ENCODE assay signal across 1 cellular context in the genomic region with DNA sequence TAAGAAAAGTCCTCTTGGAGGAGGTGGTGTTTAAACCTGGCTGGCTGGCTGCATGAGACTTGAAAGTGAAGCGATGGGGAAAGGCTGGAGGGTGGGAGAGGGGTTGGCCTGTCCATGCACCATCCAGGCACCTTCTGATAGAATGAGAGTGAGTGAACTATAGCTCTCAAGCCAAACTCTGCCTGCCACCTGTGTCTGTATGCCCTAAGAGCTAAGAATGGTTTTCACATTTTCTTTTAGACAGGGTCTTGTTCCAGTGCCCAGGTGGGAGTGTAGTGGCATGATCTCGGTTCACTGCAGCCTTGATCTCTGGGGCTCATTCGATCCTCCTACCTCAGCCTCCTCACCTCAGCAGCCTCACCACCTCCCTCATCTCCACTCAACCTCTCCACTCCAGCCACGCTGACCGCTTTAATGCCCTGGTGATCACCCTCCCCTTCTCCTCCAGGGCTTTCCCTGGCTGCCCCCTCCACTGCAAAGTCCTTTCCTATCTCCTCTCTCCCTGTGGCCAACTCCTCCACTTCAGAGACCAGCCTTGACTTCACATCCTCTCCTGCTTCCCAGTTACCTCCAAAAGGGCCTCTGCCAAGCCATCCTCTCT.
TF ChIP-seq lines count a peak whose summit lies in the region.

No MANE protein-coding gene starts in this region.

TF ChIP-seq in K562, 482 proteins besides CTCF, POLR2A, EP300 and RAD21:
- TF ChIP-seq, protein P1, sequence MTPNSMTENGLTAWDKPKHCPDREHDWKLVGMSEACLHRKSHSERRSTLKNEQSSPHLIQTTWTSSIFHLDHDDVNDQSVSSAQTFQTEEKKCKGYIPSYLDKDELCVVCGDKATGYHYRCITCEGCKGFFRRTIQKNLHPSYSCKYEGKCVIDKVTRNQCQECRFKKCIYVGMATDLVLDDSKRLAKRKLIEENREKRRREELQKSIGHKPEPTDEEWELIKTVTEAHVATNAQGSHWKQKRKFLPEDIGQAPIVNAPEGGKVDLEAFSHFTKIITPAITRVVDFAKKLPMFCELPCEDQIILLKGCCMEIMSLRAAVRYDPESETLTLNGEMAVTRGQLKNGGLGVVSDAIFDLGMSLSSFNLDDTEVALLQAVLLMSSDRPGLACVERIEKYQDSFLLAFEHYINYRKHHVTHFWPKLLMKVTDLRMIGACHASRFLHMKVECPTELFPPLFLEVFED (CRISPR knock-in tag; conservative IDR thresholded peaks at IDR 0.05), result 0 out of 2 replicates have a peak, but pooled peaks have one; percentile 52
- TF ChIP-seq, protein P2, sequence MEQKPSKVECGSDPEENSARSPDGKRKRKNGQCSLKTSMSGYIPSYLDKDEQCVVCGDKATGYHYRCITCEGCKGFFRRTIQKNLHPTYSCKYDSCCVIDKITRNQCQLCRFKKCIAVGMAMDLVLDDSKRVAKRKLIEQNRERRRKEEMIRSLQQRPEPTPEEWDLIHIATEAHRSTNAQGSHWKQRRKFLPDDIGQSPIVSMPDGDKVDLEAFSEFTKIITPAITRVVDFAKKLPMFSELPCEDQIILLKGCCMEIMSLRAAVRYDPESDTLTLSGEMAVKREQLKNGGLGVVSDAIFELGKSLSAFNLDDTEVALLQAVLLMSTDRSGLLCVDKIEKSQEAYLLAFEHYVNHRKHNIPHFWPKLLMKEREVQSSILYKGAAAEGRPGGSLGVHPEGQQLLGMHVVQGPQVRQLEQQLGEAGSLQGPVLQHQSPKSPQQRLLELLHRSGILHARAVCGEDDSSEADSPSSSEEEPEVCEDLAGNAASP (IDR thresholded peaks at IDR 0.05), result no peak
